ENCODE assay signal across 24 cellular contexts in genomic region chr2:207399301-207399700, GRCh38.
"Had no signal": no experiment of that assay in that cellular context is flagged by ENCODE, and none has a peak within 500 bp of the region (broad histone marks: within the 10 kb centered on the region; RNA-seq: fewer than 3 reads in every experiment).

No MANE protein-coding gene starts in this region.

- H3K4me1 ChIP-seq: body of pancreas, pancreas had no signal

- H3K27ac ChIP-seq: body of pancreas, pancreas, thoracic aorta, VCaP had no signal

- H3K4me3 Mint-ChIP-seq: activated naive CD8-positive, alpha-beta T cell; naive B cell; nephron progenitor cell had no signal

- DNase-seq: activated CD4-positive, alpha-beta T cell treated with anti-CD3 and anti-CD28 coated beads for 48 hours; activated CD4-positive, alpha-beta T cell treated with anti-CD3 and anti-CD28 coated beads, Interleukin-2, amount 50 U/mL, for 48 hours; activated CD8-positive, alpha-beta memory T cell treated with anti-CD3 and anti-CD28 coated beads for 24 hours; activated effector memory CD4-positive, alpha-beta T cell treated with Interleukin-2 at 50 U/mL for 16 hours; activated naive CD4-positive, alpha-beta T cell treated with Interleukin-2 at 50 U/mL for 16 hours; aorta; body of pancreas; dermis blood vessel endothelial cell; effector CD8-positive, alpha-beta T cell; erythroblast; left ventricle myocardium superior; naive B cell; nephron progenitor cell; nucleus accumbens; pancreas; right cardiac atrium; stimulated activated CD4-positive, alpha-beta T cell treated with anti-CD3 and anti-CD28 coated beads, Interleukin-15, amount 100 ng/mL, for 24 hours; stimulated activated CD4-positive, alpha-beta T cell treated with anti-CD3 and anti-CD28 coated beads, Interleukin-2, amount 100 ng/mL, for 24 hours; stimulated activated naive CD4-positive, alpha-beta T cell treated with Interleukin-2 at 50 U/mL for 16 hours; trophoblast cell had no signal

- H3K36me3 ChIP-seq: pancreas, thoracic aorta had no signal

- ATAC-seq: activated CD4-positive, CD25-positive, alpha-beta regulatory T cell treated with anti-CD3 and anti-CD28 coated beads, Interleukin-2, amount 50 U/mL, for 24 hours; body of pancreas; left ventricle myocardium superior; pancreas; right cardiac atrium had no signal

- H3K4me3 ChIP-seq: body of pancreas, pancreas, thoracic aorta had no signal

- H3K4me1 Mint-ChIP-seq: naive B cell had no signal

- H3K9me3 ChIP-seq: body of pancreas, pancreas had no signal

- H3K27ac Mint-ChIP-seq: activated naive CD8-positive, alpha-beta T cell; naive B cell had no signal

- H3K27me3 ChIP-seq: body of pancreas, pancreas had no signal
